Comparison of ENCODE assay signal across 31 cellular contexts in the genomic region with DNA sequence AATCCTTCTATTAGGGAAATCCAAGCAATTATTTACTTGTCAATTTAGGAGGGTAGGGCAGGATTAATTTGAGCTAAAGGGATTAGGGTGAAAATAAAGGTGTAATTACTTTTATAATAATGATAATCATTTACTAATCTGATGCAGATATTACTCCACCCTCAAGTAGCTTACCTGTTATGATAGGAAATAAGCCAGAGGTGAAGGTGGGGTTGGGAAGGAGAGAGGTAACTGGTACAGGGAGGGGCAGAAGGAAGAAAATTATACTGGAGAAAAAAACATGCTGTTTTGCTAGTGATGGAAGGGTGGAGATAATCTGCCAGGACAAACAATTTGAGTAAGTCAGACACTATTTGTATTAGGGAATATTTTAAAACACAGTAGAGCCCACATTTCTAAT.
DNase-seq lines count a peak whose midpoint lies in the region; ATAC-seq, FAIRE-seq and TF ChIP-seq lines count a peak whose summit lies in the region.
"Had no signal": no experiment of that assay in that cellular context is flagged by ENCODE, and none has a peak within 500 bp of the region (broad histone marks: within the 10 kb centered on the region; RNA-seq: fewer than 3 reads in every experiment).

No MANE protein-coding gene starts in this region.

- no peaks in the 10 kb centered on the region for H3K4me1 ChIP-seq in small intestine (ENCODE audit: control insufficient read depth in 2 of 2, insufficient read depth in 1 of 2, low read depth in 1 of 2, low read length in 1 of 2)
- H3K4me1 ChIP-seq: A549; BE2C; BLaER1; BLaER1 treated with 17β-estradiol and CSF1 and Interleukin-3, amounts not matched to agents 10 nM and 100 nM had no signal

- H3K27me3 ChIP-seq in small intestine (ENCODE audit: control insufficient read depth in 2 of 2, insufficient read depth in 2 of 2, low read length in 2 of 2): no peaks in the 10 kb centered on the region
- H3K27me3 ChIP-seq: BE2C; BLaER1; BLaER1 treated with 17β-estradiol and CSF1 and Interleukin-3, amounts not matched to agents 10 nM and 100 nM had no signal

- H3K36me3 ChIP-seq in small intestine (ENCODE audit: control insufficient read depth in 2 of 2, insufficient read depth in 2 of 2, low read length in 2 of 2): no peaks in the 10 kb centered on the region
- H3K36me3 ChIP-seq: BE2C; BLaER1; BLaER1 treated with 17β-estradiol and CSF1 and Interleukin-3, amounts not matched to agents 10 nM and 100 nM had no signal

- H3K9me3 ChIP-seq in small intestine (ENCODE audit: control insufficient read depth, low read depth): no peaks in the 10 kb centered on the region
- H3K9me3 ChIP-seq: A549, BE2C had no signal

- ATAC-seq in esophagus mucosa: peak; percentile 56
- no peak for ATAC-seq in HG03457 (IDR thresholded peaks at IDR 0.05; ENCODE audit: unreplicated experiment)
- ATAC-seq: A549; CD8-positive, alpha-beta T cell had no signal

- DNase-seq in small intestine: peak; percentile 52
- DNase-seq in GM20000 (ENCODE audit: low spot score): no peak
- DNase-seq: 8988T; ACHN; AML-193; BE2C; C1 segment of cervical spinal cord; Caco-2; Calu3; CD4-positive, alpha-beta memory T cell; CD4-positive, alpha-beta T cell; CD4-positive, CD25-positive, alpha-beta regulatory T cell; CD8-positive, alpha-beta memory T cell; CD8-positive, alpha-beta T cell; COR-L47; DMS 273 treated with DMSO at 0.1 percent for 48 hours; DMS153; DMS53; DMS79; DMS79 treated with DMSO at 0.1 percent for 48 hours; DND-41; EL had no signal

- no peak for FAIRE-seq in small intestine (lab: Jason Lieb, UNC)
- FAIRE-seq: A204.1, A549, D721Med had no signal

- H3K27ac ChIP-seq in small intestine (ENCODE audit: low read depth in 1 of 2, low read length in 1 of 2): no peak overlapping the region
- H3K27ac ChIP-seq: 22Rv1; A549; BLaER1; BLaER1 treated with 17β-estradiol and CSF1 and Interleukin-3, amounts not matched to agents 10 nM and 100 nM; C4-2B had no signal

- H3K4me3 ChIP-seq in small intestine (ENCODE audit: low read depth in 1 of 2, low read length in 2 of 2): no peak overlapping the region
- H3K4me3 ChIP-seq: A549; BLaER1; BLaER1 treated with 17β-estradiol and CSF1 and Interleukin-3, amounts not matched to agents 10 nM and 100 nM had no signal

- TF ChIP-seq CTCF in GM20000 (IDR thresholded peaks at IDR 0.05; ENCODE audit: extremely low read depth, missing control alignments): no peak
